ENCODE assay signal across 28 cellular contexts in genomic region chr12:31261744-31262143, GRCh38.
"Had no signal": no experiment of that assay in that cellular context is flagged by ENCODE, and none has a peak within 500 bp of the region (broad histone marks: within the 10 kb centered on the region; RNA-seq: fewer than 3 reads in every experiment).

No MANE protein-coding gene starts in this region.

- H3K36me3 ChIP-seq: neural progenitor cell, neutrophil, pancreas, right lobe of liver, sigmoid colon, suprapubic skin, tibial artery, transverse colon, upper lobe of right lung, uterus had no signal

- H3K4me1 Mint-ChIP-seq: naive thymus-derived CD4-positive, alpha-beta T cell; natural killer cell; neural progenitor cell; stimulated activated effector memory CD8-positive, alpha-beta T cell treated with anti-CD3 and anti-CD28 coated beads, Interleukin-12 subunit alpha, Interleukin-12 subunit beta, amount 100 ng/mL, for 72 hours; stimulated activated naive CD8-positive, alpha-beta T cell treated with anti-CD3 and anti-CD28 coated beads, Interleukin-15, amount 100 ng/mL, for 72 hours had no signal

- H3K4me2 ChIP-seq: neural progenitor cell had no signal

- H3K9me3 ChIP-seq: neutrophil, pancreas, psoas muscle, right lobe of liver, sigmoid colon, suprapubic skin, testis, tibial artery, transverse colon, upper lobe of right lung, uterus had no signal

- H3K9ac ChIP-seq: neural progenitor cell had no signal

- H3K27me3 Mint-ChIP-seq: naive thymus-derived CD4-positive, alpha-beta T cell; stimulated activated naive CD8-positive, alpha-beta T cell treated with anti-CD3 and anti-CD28 coated beads, Interleukin-15, amount 100 ng/mL, for 72 hours; type B pancreatic cell had no signal

- ATAC-seq: naive thymus-derived CD4-positive, alpha-beta T cell; natural killer cell; psoas muscle; right cardiac atrium; right lobe of liver; stimulated activated effector memory CD8-positive, alpha-beta T cell treated with anti-CD3 and anti-CD28 coated beads, Interleukin-12 subunit alpha, Interleukin-12 subunit beta, amount 100 ng/mL, for 72 hours; stimulated activated naive CD8-positive, alpha-beta T cell treated with anti-CD3 and anti-CD28 coated beads, Interleukin-15, amount 100 ng/mL, for 72 hours; stimulated activated naive CD8-positive, alpha-beta T cell treated with anti-CD3 and anti-CD28 coated beads, Interleukin-15, Interleukin-2, amounts not matched to agents 100 U/mL and 50 U/mL, for 24 hours; upper lobe of right lung had no signal

- H3K4me1 ChIP-seq: neural progenitor cell, pancreas, psoas muscle, right lobe of liver, sigmoid colon, suprapubic skin, testis, tibial artery, transverse colon, upper lobe of right lung, uterus had no signal

- H3K27me3 ChIP-seq: neural progenitor cell, neutrophil, pancreas, right lobe of liver, sigmoid colon, suprapubic skin, testis, tibial artery, transverse colon, upper lobe of right lung, uterus had no signal

- H3K27ac Mint-ChIP-seq: naive thymus-derived CD4-positive, alpha-beta T cell; natural killer cell; nephron; neural progenitor cell; stimulated activated effector memory CD8-positive, alpha-beta T cell treated with anti-CD3 and anti-CD28 coated beads, Interleukin-12 subunit alpha, Interleukin-12 subunit beta, amount 100 ng/mL, for 72 hours; type B pancreatic cell had no signal

- H3K36me3 Mint-ChIP-seq: naive thymus-derived CD4-positive, alpha-beta T cell; natural killer cell; neural progenitor cell; stimulated activated effector memory CD8-positive, alpha-beta T cell treated with anti-CD3 and anti-CD28 coated beads, Interleukin-12 subunit alpha, Interleukin-12 subunit beta, amount 100 ng/mL, for 72 hours had no signal

- H3K27ac ChIP-seq: neural progenitor cell, neutrophil, pancreas, psoas muscle, right lobe of liver, sigmoid colon, suprapubic skin, testis, tibial artery, transverse colon, upper lobe of right lung, uterus had no signal

- DNase-seq: naive thymus-derived CD4-positive, alpha-beta T cell; natural killer cell; nucleus accumbens; pancreas; psoas muscle; right cardiac atrium; right lobe of liver; sigmoid colon; small intestine; stimulated activated CD4-positive, alpha-beta T cell treated with anti-CD3 and anti-CD28 coated beads, Interleukin-15, amount 100 ng/mL, for 24 hours; stimulated activated CD4-positive, alpha-beta T cell treated with anti-CD3 and anti-CD28 coated beads, Interleukin-2, amount 100 ng/mL, for 24 hours; stimulated activated CD4-positive, alpha-beta T cell treated with anti-CD3 and anti-CD28 coated beads, Interleukin-2, amount 100 ng/mL, for 48 hours; stimulated activated CD4-positive, alpha-beta T cell treated with anti-CD3 and anti-CD28 coated beads, Interleukin-4, amount 100 ng/mL, for 24 hours; stimulated activated naive CD4-positive, alpha-beta T cell; stimulated activated naive CD8-positive, alpha-beta T cell treated with anti-CD3 and anti-CD28 coated beads, Interleukin-15, amount 100 ng/mL, for 72 hours; stimulated activated naive CD8-positive, alpha-beta T cell treated with anti-CD3 and anti-CD28 coated beads, Interleukin-15, Interleukin-2, amounts not matched to agents 100 U/mL and 50 U/mL, for 24 hours; substantia nigra; testis; tibial artery; transverse colon; upper lobe of right lung; uterus had no signal

- H3K9me3 Mint-ChIP-seq: naive thymus-derived CD4-positive, alpha-beta T cell; natural killer cell; nephron; neural progenitor cell; stimulated activated effector memory CD8-positive, alpha-beta T cell treated with anti-CD3 and anti-CD28 coated beads, Interleukin-12 subunit alpha, Interleukin-12 subunit beta, amount 100 ng/mL, for 72 hours; stimulated activated naive CD8-positive, alpha-beta T cell treated with anti-CD3 and anti-CD28 coated beads, Interleukin-15, amount 100 ng/mL, for 72 hours; type B pancreatic cell had no signal

- H2AFZ ChIP-seq: neural progenitor cell had no signal

- H3K4me3 Mint-ChIP-seq: naive thymus-derived CD4-positive, alpha-beta T cell; natural killer cell; nephron; neural progenitor cell; stimulated activated effector memory CD8-positive, alpha-beta T cell treated with anti-CD3 and anti-CD28 coated beads, Interleukin-12 subunit alpha, Interleukin-12 subunit beta, amount 100 ng/mL, for 72 hours; stimulated activated naive CD8-positive, alpha-beta T cell treated with anti-CD3 and anti-CD28 coated beads, Interleukin-15, amount 100 ng/mL, for 72 hours; type B pancreatic cell had no signal

- H3K4me3 ChIP-seq: neural progenitor cell, pancreas, psoas muscle, right lobe of liver, sigmoid colon, suprapubic skin, testis, tibial artery, transverse colon, upper lobe of right lung, uterus had no signal
